ENCODE assay signal across 25 cellular contexts in the genomic region with DNA sequence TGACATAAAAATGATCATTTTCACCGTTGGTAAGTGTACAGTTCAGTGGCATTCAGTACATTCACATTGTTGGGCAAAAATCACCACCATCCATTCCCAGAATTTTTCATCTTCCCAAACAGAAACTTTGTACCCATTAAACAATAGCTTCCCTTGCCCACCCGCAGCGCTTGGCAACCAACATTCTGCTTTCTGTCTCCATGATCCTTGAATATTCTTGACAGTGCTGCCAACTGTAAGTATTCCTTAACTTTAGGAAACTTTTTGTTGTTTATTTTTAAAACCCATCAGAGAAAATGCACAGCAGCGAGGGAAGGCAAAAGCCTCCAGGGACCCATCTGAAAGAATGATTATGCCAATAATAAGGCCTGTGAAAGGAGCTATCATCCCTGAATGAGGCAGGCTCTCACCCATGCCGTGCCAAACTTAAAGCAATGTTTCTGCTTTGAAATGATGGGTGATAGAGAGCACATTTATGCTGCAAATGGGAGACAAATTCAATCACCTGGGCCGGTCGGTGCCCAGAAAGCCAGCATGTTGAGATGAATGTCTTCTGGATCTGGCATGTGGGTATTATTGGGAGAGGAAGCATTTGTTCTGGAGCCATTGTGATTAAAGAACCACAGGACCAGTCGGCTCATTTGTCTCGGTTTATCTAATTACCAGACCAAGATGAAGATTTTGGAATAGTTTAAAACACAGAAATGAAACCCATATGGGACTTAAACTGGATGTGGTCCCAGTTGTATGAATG.
"Had no signal": no experiment of that assay in that cellular context is flagged by ENCODE, and none has a peak within 500 bp of the region (broad histone marks: within the 10 kb centered on the region; RNA-seq: fewer than 3 reads in every experiment).

No MANE protein-coding gene starts in this region.

- H3K9me3 Mint-ChIP-seq: nephron progenitor cell; stimulated activated naive B cell treated with anti-CD40 and anti-IgM and Interleukin-4, amounts not matched to agents 10 μg/mL and 1 μg/mL and 100 μg/mL, for 72 hours; T-helper 1 cell treated with Interleukin-12 subunit alpha and Interleukin-12 subunit beta and Interleukin-4 antibody, amounts not matched to agents 30 μg/mL and 1 μg/mL, for 36 hours; type B pancreatic cell had no signal

- DNase-seq: activated CD4-positive, alpha-beta T cell treated with anti-CD3 and anti-CD28 coated beads for 4 hours; activated CD4-positive, alpha-beta T cell treated with anti-CD3 and anti-CD28 coated beads, Interleukin-2, amount 50 U/mL, for 4 hours; activated effector memory CD4-positive, alpha-beta T cell treated with Interleukin-2 at 50 U/mL for 16 hours; activated naive CD4-positive, alpha-beta T cell treated with Interleukin-2 at 50 U/mL for 16 hours; activated T-cell treated with anti-CD3 and anti-CD28 coated beads for 4 hours; cortex of kidney; foreskin keratinocyte; left ventricle myocardium inferior; nephron progenitor cell; stimulated activated CD4-positive, alpha-beta T cell treated with anti-CD3 and anti-CD28 coated beads, Interleukin-15, amount 100 ng/mL, for 24 hours; stimulated activated CD4-positive, alpha-beta T cell treated with anti-CD3 and anti-CD28 coated beads, Interleukin-2, amount 100 ng/mL, for 24 hours; stimulated activated naive B cell treated with anti-CD40 and anti-IgM and Interleukin-4, amounts not matched to agents 10 μg/mL and 1 μg/mL and 100 μg/mL, for 72 hours; stomach; SW 1271; T-helper 9 cell had no signal

- H3K4me1 ChIP-seq: foreskin keratinocyte, left ventricle myocardium inferior had no signal

- H3K27ac ChIP-seq: foreskin keratinocyte, left ventricle myocardium inferior, neutrophil, stomach, VCaP had no signal

- H3K4me3 ChIP-seq: ascending aorta, left ventricle myocardium inferior, ovary, smooth muscle cell, stomach had no signal

- H3K27me3 Mint-ChIP-seq: stimulated activated naive B cell treated with anti-CD40 and anti-IgM and Interleukin-4, amounts not matched to agents 10 μg/mL and 1 μg/mL and 100 μg/mL, for 72 hours; type B pancreatic cell had no signal

- H3K27ac Mint-ChIP-seq: activated naive CD8-positive, alpha-beta T cell; progenitor cell of endocrine pancreas; stimulated activated naive B cell treated with anti-CD40 and anti-IgM and Interleukin-4, amounts not matched to agents 10 μg/mL and 1 μg/mL and 100 μg/mL, for 72 hours; T-helper 1 cell treated with Interleukin-12 subunit alpha and Interleukin-12 subunit beta and Interleukin-4 antibody, amounts not matched to agents 30 μg/mL and 1 μg/mL, for 36 hours; type B pancreatic cell had no signal

- H3K27me3 ChIP-seq: ascending aorta, neutrophil, ovary, stomach had no signal

- ATAC-seq: foreskin keratinocyte; stimulated activated naive B cell treated with anti-CD40 and anti-IgM and Interleukin-4, amounts not matched to agents 10 μg/mL and 1 μg/mL and 100 μg/mL, for 72 hours had no signal

- H3K36me3 ChIP-seq: ascending aorta, left ventricle myocardium inferior, neutrophil, ovary, stomach had no signal

- H3K4me2 ChIP-seq: smooth muscle cell had no signal

- H3K9me3 ChIP-seq: ascending aorta, left ventricle myocardium inferior, neutrophil, ovary, stomach had no signal

- H3K36me3 Mint-ChIP-seq: activated naive CD8-positive, alpha-beta T cell; brain; stimulated activated naive B cell treated with anti-CD40 and anti-IgM and Interleukin-4, amounts not matched to agents 10 μg/mL and 1 μg/mL and 100 μg/mL, for 72 hours; type B pancreatic cell had no signal

- H3K4me3 Mint-ChIP-seq: activated naive CD8-positive, alpha-beta T cell; brain; nephron progenitor cell; stimulated activated naive B cell treated with anti-CD40 and anti-IgM and Interleukin-4, amounts not matched to agents 10 μg/mL and 1 μg/mL and 100 μg/mL, for 72 hours; T-helper 1 cell treated with Interleukin-12 subunit alpha and Interleukin-12 subunit beta and Interleukin-4 antibody, amounts not matched to agents 30 μg/mL and 1 μg/mL, for 36 hours; type B pancreatic cell had no signal
